17 cellular contexts compared by ENCODE assay signal in genomic region chr16:70651524-70651923, GRCh38. TPM values are rescaled to one million over a fixed set of nuclear protein-coding genes. Genes with fewer than 3 reads are reported as not detected.
DNase-seq lines count a peak whose midpoint lies in the region; ATAC-seq and TF ChIP-seq lines count a peak whose summit lies in the region.
"Had no signal": no experiment of that assay in that cellular context is flagged by ENCODE, and none has a peak within 500 bp of the region (broad histone marks: within the 10 kb centered on the region; RNA-seq: fewer than 3 reads in every experiment).

No MANE protein-coding gene starts in this region.

- H3K36me3 ChIP-seq in mammary epithelial cell (ENCODE audit: insufficient read depth, low read length) (no peaks in the 10 kb centered on the region), breast epithelium (no peaks in the 10 kb centered on the region), mesendoderm (ENCODE audit: control insufficient read depth, insufficient read depth, low read length) (no peaks in the 10 kb centered on the region)
- H3K36me3 ChIP-seq: Peyer's patch had no signal

- TF ChIP-seq CTCF in mammary epithelial cell (conservative IDR thresholded peaks at IDR 0.05 in 1 of 2, IDR thresholded peaks at IDR 0.05 in 1 of 2; ENCODE audit: extremely low read depth in 1 of 2, insufficient read depth in 1 of 2, low read depth in 1 of 2, low read length in 2 of 2) = no peak
- TF ChIP-seq CTCF in breast epithelium (IDR thresholded peaks at IDR 0.05) = no peak
- no peak for TF ChIP-seq CTCF in chondrocyte (IDR thresholded peaks at IDR 0.05)

- peak overlapping the region; percentile 30 for H3K27ac Mint-ChIP-seq in chondrocyte (ENCODE audit: unreplicated experiment)

- dilution Hi-C loops in mammary epithelial cell (cut with HindIII; ENCODE audit: low sequenced_read_pairs) = loop anchor here (5.0 kb wide), 1 partner anchor 74 kb away; no protein-coding TSS in a partner anchor

- no peaks in the 10 kb centered on the region for H3K79me1 ChIP-seq in mesendoderm (ENCODE audit: low read length)

- H3K27me3 ChIP-seq in mammary epithelial cell (ENCODE audit: insufficient read depth, low read length) (no peaks in the 10 kb centered on the region), breast epithelium (no peaks in the 10 kb centered on the region), mesendoderm (ENCODE audit: insufficient read depth, low read length, poor library complexity) (no peaks in the 10 kb centered on the region)
- H3K27me3 ChIP-seq: Peyer's patch had no signal

- no peaks in the 10 kb centered on the region for H4K20me1 ChIP-seq in mammary epithelial cell (ENCODE audit: insufficient read depth, low read length)

- intact Hi-C loops in mammary epithelial cell (cut with micrococcal nuclease) (no loop called here), breast epithelium (cut with DNase I; ENCODE audit: low total_unique reads) (loop anchor here (10.0 kb wide), 1 partner anchor 117 kb away; no protein-coding TSS in a partner anchor)

- no peak overlapping the region for H2AK5ac ChIP-seq in mesendoderm (ENCODE audit: low read length)

- no TSS peak for BruUV-seq in mammary epithelial cell (replicated peaks; lab: Mats Ljungman, UMichigan)

- CTCF ChIA-PET in mammary epithelial cell (lab: Charles Lee; ENCODE audit: low non-redundant PET) = no interaction called here

- H4K8ac ChIP-seq in mesendoderm (ENCODE audit: low read depth, low read length) = no peak overlapping the region

- H3K9me3 ChIP-seq in mammary epithelial cell (replicated peaks; ENCODE audit: insufficient read depth, low read length) = no peaks in the 10 kb centered on the region
- no peaks in the 10 kb centered on the region for H3K9me3 ChIP-seq in breast epithelium
- H3K9me3 ChIP-seq: Peyer's patch had no signal

- no peak for TF ChIP-seq POLR2A in breast epithelium (IDR thresholded peaks at IDR 0.05)

- H3K4me1 ChIP-seq in mammary epithelial cell (ENCODE audit: insufficient read depth, low read length) (peaks cover 10% of the 10 kb centered on the region), breast epithelium (peaks cover 0 to 3% of the 10 kb centered on the region in 2 donors), mesendoderm (ENCODE audit: control insufficient read depth, low read depth, low read length) (no peaks in the 10 kb centered on the region)

- no peak overlapping the region for H3K9ac ChIP-seq in mammary epithelial cell (ENCODE audit: insufficient read depth, low read length)
- no peak overlapping the region for H3K9ac ChIP-seq in mesendoderm (ENCODE audit: low read length)

- no peaks in the 10 kb centered on the region for H3K79me2 ChIP-seq in mammary epithelial cell (ENCODE audit: insufficient read depth, low read length)
- H3K79me2 ChIP-seq in mesendoderm (ENCODE audit: control insufficient read depth, insufficient read depth, low read length) = no peaks in the 10 kb centered on the region

- in situ Hi-C loops in mammary epithelial cell (cut with MboI; ENCODE audit: low sequenced_read_pairs in 2 of 2) = loop anchor here in 1 of 2 donors (5.0 to 10.0 kb wide), 2 partner anchors 124 to 287 kb away; no protein-coding TSS in a partner anchor

- peak; percentile 9 for DNase-seq in mammary epithelial cell
- DNase-seq in breast epithelium (ENCODE audit: low spot score in 2 of 2) = no peak
- DNase-seq in chondrocyte (ENCODE audit: low spot score) = no peak
- peak; percentile 31 for DNase-seq in iris pigment epithelial cell (ENCODE audit: low read depth)
- no peak for DNase-seq in NCI-H2107 (lab: John Stamatoyannopoulos, UW)
- DNase-seq in DMS153 treated with DMSO at 0.1 percent for 48 hours (lab: John Stamatoyannopoulos, UW; ENCODE audit: unreplicated experiment) = no peak
- DNase-seq in mesendoderm = no peak
- DNase-seq: C1 segment of cervical spinal cord, Kasumi-1, NCI-H1417, NCI-H1930, NCI-H2171 treated with DMSO at 0.1 percent for 48 hours, NCI-H510A, NCI-H82, Right ventricle myocardium superior had no signal

- H3K4me2 ChIP-seq in mammary epithelial cell (ENCODE audit: insufficient read depth, low read depth, low read length) (no peak overlapping the region), mesendoderm (ENCODE audit: low read length) (no peak overlapping the region)

- H2BK120ac ChIP-seq in mesendoderm (ENCODE audit: low read depth, low read length) = no peak overlapping the region

- no peak overlapping the region for H2BK15ac ChIP-seq in mesendoderm (replicated peaks; ENCODE audit: low read depth)

- no peak overlapping the region for H4K5ac ChIP-seq in mesendoderm (ENCODE audit: low read length)

- no peaks in the 10 kb centered on the region for H3K9me3 Mint-ChIP-seq in chondrocyte (ENCODE audit: low read depth)

- no peak for ATAC-seq in GM21381 (IDR thresholded peaks at IDR 0.05; ENCODE audit: unreplicated experiment)

- no peak overlapping the region for H3K27ac ChIP-seq in mammary epithelial cell (ENCODE audit: insufficient read depth, low read depth, low read length)
- H3K27ac ChIP-seq in breast epithelium = no peak overlapping the region
- no peak overlapping the region for H3K27ac ChIP-seq in mesendoderm (ENCODE audit: low read depth, low read length)
- H3K27ac ChIP-seq: Peyer's patch had no signal

- H3K23ac ChIP-seq in mesendoderm (ENCODE audit: low read length) = no peak overlapping the region

- peaks cover 63% of the 10 kb centered on the region for H3K4me1 Mint-ChIP-seq in chondrocyte (ENCODE audit: low read depth)

- H3K36me3 Mint-ChIP-seq in chondrocyte (ENCODE audit: low read depth) = peaks cover 1% of the 10 kb centered on the region

- no peak overlapping the region for H3K56ac ChIP-seq in mesendoderm (ENCODE audit: low read length)

- H3K18ac ChIP-seq in mesendoderm (ENCODE audit: low read length) = no peak overlapping the region

- no peak overlapping the region for H3K4me3 Mint-ChIP-seq in chondrocyte (ENCODE audit: unreplicated experiment)

- H2AFZ ChIP-seq in mammary epithelial cell (ENCODE audit: low read depth, low read length) = no peak overlapping the region

- no peak overlapping the region for H3K4ac ChIP-seq in mesendoderm (ENCODE audit: low read depth, low read length)

- no peak overlapping the region for H3K4me3 ChIP-seq in mammary epithelial cell (replicated peaks in 1 of 3; ENCODE audit: insufficient read depth in 1 of 3, low read depth in 2 of 3, low read length in 3 of 3)
- H3K4me3 ChIP-seq in breast epithelium = no peak overlapping the region
- no peak overlapping the region for H3K4me3 ChIP-seq in mesendoderm (ENCODE audit: low read length)
- H3K4me3 ChIP-seq: Peyer's patch had no signal

- H3K27me3 Mint-ChIP-seq in chondrocyte (ENCODE audit: low read depth) = no peaks in the 10 kb centered on the region

- WGBS in mammary epithelial cell (ENCODE audit: low coverage, missing lambda C conversion rate) = 86% methylated on average over 3 of the region's 3 CpGs
- no CpG with 5 or more reads among the region's 3 CpGs for WGBS in mesendoderm (ENCODE audit: extremely low coverage, insufficient coverage, low lambda C conversion rate)

- no peak overlapping the region for H2BK5ac ChIP-seq in mesendoderm (ENCODE audit: low read length)

RNA-seq across cellular contexts. Expression of gene IL34, which starts 5.2 kb away (rescaled TPM):
- total RNA-seq in mammary epithelial cell = 10 to 100 TPM in 1 of 2 donors, under 1 TPM in 1; 0.49 to 42.7 TPM
- 0.84 TPM for polyA plus RNA-seq in mammary epithelial cell
- 2.3 TPM for polyA minus RNA-seq in mammary epithelial cell
- 10 to 100 TPM in 1 of 3 donors, 1 to 10 TPM in 1, under 1 TPM in 1; 0.64 to 37.9 (median 7.5) TPM for total RNA-seq in breast epithelium
- 13.0 to 25.0 TPM (median 20.8 TPM) in 3 replicates for total RNA-seq in chondrocyte
- 4.1 TPM for polyA plus RNA-seq in mesendoderm (2013, experiment 1 of 2)
- polyA plus RNA-seq in mesendoderm (2013, experiment 2 of 2) = 4.1 TPM

RNA-seq across cellular contexts. Expression of gene MTSS2, which starts 34.3 kb away (rescaled TPM):
- 10 to 100 TPM; 25.8 to 42.9 TPM for total RNA-seq in mammary epithelial cell
- polyA plus RNA-seq in mammary epithelial cell = 46.7 TPM
- polyA minus RNA-seq in mammary epithelial cell = 28.8 TPM
- 10 to 100 TPM in 2 of 3 donors, 1 to 10 TPM in 1; 9.4 to 28.8 (median 22.8) TPM for total RNA-seq in breast epithelium
- 243 to 296 TPM (median 282 TPM) in 3 replicates for total RNA-seq in chondrocyte
- 43.1 TPM for polyA plus RNA-seq in mesendoderm (2013, experiment 1 of 2)
- polyA plus RNA-seq in mesendoderm (2013, experiment 2 of 2) = 46.9 TPM

Comparison
In these comparisons a context has a peak if more than half of its experiments do, and no peak if none do; other contexts are left out.
1. DNase-seq: peak in mammary epithelial cell (single experiment) and iris pigment epithelial cell (single experiment); none in breast epithelium (0 of 2), chondrocyte (single experiment), NCI-H2107 (single experiment), DMS153 treated with DMSO at 0.1 percent for 48 hours (single experiment) and mesendoderm (single experiment).